Comparison of ENCODE assay signal across 1 cellular context in the genomic region with DNA sequence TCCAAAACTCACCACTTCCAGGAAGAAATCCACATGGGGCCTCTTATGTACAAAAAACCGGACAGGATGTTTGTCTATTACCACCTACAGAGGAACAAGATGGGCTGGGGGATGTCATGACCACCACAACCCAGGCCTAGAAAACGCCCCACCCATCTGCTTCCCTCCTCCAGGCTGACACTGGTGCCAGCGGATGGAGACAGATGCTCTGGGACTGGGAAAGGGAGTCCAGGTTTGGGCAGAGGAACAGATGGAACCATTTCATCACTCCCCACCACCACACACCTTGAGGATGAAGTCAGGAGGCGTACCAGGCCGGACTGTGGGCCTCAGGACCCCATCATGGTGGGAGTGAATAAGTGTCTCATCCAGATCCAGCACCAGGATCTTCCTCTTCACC.
TF ChIP-seq lines count a peak whose summit lies in the region.

No MANE protein-coding gene starts in this region.

TF ChIP-seq in GM23338, 12 proteins besides CTCF, POLR2A, EP300 and RAD21:
- no peak for TF ChIP-seq EZH2phosphoT487 (IDR thresholded peaks at IDR 0.05; ENCODE audit: unreplicated experiment)
